In the genomic region with DNA sequence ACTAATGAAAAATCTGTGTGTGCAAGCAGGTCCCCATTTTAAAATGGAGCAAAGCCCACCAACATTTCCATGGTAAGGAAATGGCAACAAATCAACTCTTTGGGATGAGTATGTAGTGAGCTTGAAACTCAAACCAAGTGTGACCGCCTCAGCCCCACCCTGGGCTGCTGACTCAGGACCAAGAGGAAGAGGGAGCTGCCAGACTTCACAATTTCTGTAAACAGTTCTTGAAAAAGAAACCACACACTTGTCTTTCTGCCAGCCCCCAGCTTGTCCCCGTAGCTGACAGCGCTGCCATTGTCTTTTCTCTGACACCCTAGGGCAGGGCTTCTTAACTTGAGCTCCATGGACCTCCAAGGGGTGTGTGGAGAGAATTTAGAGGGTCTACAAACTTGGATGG, we compare ENCODE assay signal across 8 cellular contexts. TPM values are rescaled to one million over a fixed set of nuclear protein-coding genes. Genes with fewer than 3 reads are reported as not detected.
DNase-seq lines count a peak whose midpoint lies in the region; ATAC-seq and TF ChIP-seq lines count a peak whose summit lies in the region.

No MANE protein-coding gene starts in this region.

- H3K27me3 ChIP-seq in colonic mucosa: no peaks in the 10 kb centered on the region

- H3K36me3 ChIP-seq in colonic mucosa: no peaks in the 10 kb centered on the region
- H3K36me3 ChIP-seq in mucosa of descending colon (ENCODE audit: low read depth): no peaks in the 10 kb centered on the region

- H3K9me3 ChIP-seq in colonic mucosa: no peaks in the 10 kb centered on the region
- no peaks in the 10 kb centered on the region for H3K9me3 ChIP-seq in mucosa of descending colon

- H3K4me3 ChIP-seq in colonic mucosa: no peak overlapping the region
- no peak overlapping the region for H3K4me3 ChIP-seq in mucosa of descending colon

- peak; percentile 74 for ATAC-seq in GM21367 (IDR thresholded peaks at IDR 0.05; ENCODE audit: unreplicated experiment)
- ATAC-seq in mucosa of descending colon: peak; percentile 73
- no peak for ATAC-seq in HG03175 (IDR thresholded peaks at IDR 0.05; ENCODE audit: unreplicated experiment)

- H3K9ac ChIP-seq in colonic mucosa (ENCODE audit: low read depth in 2 of 2, low read length in 2 of 2): no peak overlapping the region

- DNase-seq in AML-193 (lab: John Stamatoyannopoulos, UW) (peak; percentile 46 to 73), RPMI7951 (ENCODE audit: low read depth) (peak; percentile 92), colonic mucosa (peak; percentile 32), mucosa of descending colon (peak in 2 of 3 donors; percentile 51 to 65), DMS53 treated with DMSO at 0.1 percent for 48 hours (lab: John Stamatoyannopoulos, UW; ENCODE audit: unreplicated experiment) (no peak), NCI-H1092 (lab: John Stamatoyannopoulos, UW) (no peak)

- no peaks in the 10 kb centered on the region for H3K4me1 ChIP-seq in colonic mucosa
- no peaks in the 10 kb centered on the region for H3K4me1 ChIP-seq in mucosa of descending colon (ENCODE audit: low read depth)

- TF ChIP-seq CTCF in colonic mucosa (IDR thresholded peaks at IDR 0.05): no peak
- TF ChIP-seq CTCF in mucosa of descending colon (IDR thresholded peaks at IDR 0.05): no peak

- H3K27ac ChIP-seq in colonic mucosa: peak overlapping the region; percentile 28

- intact Hi-C loops in colonic mucosa (cut with DNase I): no loop called here
- intact Hi-C loops in mucosa of descending colon (cut with DNase I, micrococcal nuclease): loop anchor here in 1 of 2 donors (10.0 kb wide), 1 partner anchor 97 kb away; no protein-coding TSS in a partner anchor

RNA-seq across cellular contexts. Expression of a gene that starts 10.3 kb away (rescaled TPM):
- total RNA-seq in RPMI7951 (2014; rRNA removed; shearing (Covaris generic)): 0.78 and 1.2 TPM in 2 replicates
- total RNA-seq in colonic mucosa (1 to 10 TPM; 1.2 to 2.1 TPM), mucosa of descending colon (10 to 100 TPM in 1 of 3 donors, 1 to 10 TPM in 1, under 1 TPM in 1; 0.75 to 13.5 (median 2.7) TPM)

Comparison
In these comparisons a context has a peak if more than half of its experiments do, and no peak if none do; other contexts are left out.
1. DNase-seq: peak in AML-193 (2 of 2), RPMI7951 (single experiment), colonic mucosa (single experiment) and mucosa of descending colon (2 of 3); none in DMS53 treated with DMSO at 0.1 percent for 48 hours (single experiment) and NCI-H1092 (single experiment).